19 cellular contexts compared by ENCODE assay signal in genomic region chr5:39638803-39639202, GRCh38.
DNase-seq lines count a peak whose midpoint lies in the region; ATAC-seq, FAIRE-seq and TF ChIP-seq lines count a peak whose summit lies in the region.
"Had no signal": no experiment of that assay in that cellular context is flagged by ENCODE, and none has a peak within 500 bp of the region (broad histone marks: within the 10 kb centered on the region; RNA-seq: fewer than 3 reads in every experiment).

No MANE protein-coding gene starts in this region.

- H3K4me3 ChIP-seq in A549: no peak overlapping the region
- H3K4me3 ChIP-seq in RWPE2 (ENCODE audit: severe bottlenecking): no peak overlapping the region
- H3K4me3 ChIP-seq in foreskin fibroblast (ENCODE audit: low read depth in 1 of 2, low read length in 2 of 2): no peak overlapping the region
- H3K4me3 ChIP-seq: SJCRH30 had no signal

- H3K27me3 ChIP-seq in RWPE2 (ENCODE audit: insufficient read depth, poor library complexity, severe bottlenecking): no peaks in the 10 kb centered on the region

- ATAC-seq in A549 (no peak), RWPE2 (ENCODE audit: low read depth) (peak; percentile 48; the same call in 2 of the 3 replicates), HG02588 (IDR thresholded peaks at IDR 0.05; ENCODE audit: unreplicated experiment) (no peak), HG03135 (IDR thresholded peaks at IDR 0.05; ENCODE audit: unreplicated experiment) (no peak), GM21576 (IDR thresholded peaks at IDR 0.05; ENCODE audit: unreplicated experiment) (no peak)

- POLR2A ChIA-PET in A549 (lab: Yijun Ruan, JAX): no interaction called here

- no peaks in the 10 kb centered on the region for H3K36me3 ChIP-seq in RWPE2 (ENCODE audit: low read depth)
- H3K36me3 ChIP-seq: SJCRH30 had no signal

- TF ChIP-seq RAD21 in A549 (conservative IDR thresholded peaks at IDR 0.05 in 1 of 2, IDR thresholded peaks at IDR 0.05 in 1 of 2): no peak

- H3K27ac ChIP-seq in A549: no peak overlapping the region
- H3K27ac ChIP-seq in RWPE2 (ENCODE audit: poor library complexity, severe bottlenecking): peak overlapping the region; percentile 70
- H3K27ac ChIP-seq: SJCRH30 had no signal

- no peak for TF ChIP-seq CTCF in A549 (IDR thresholded peaks at IDR 0.05)
- TF ChIP-seq CTCF in RWPE2 (IDR thresholded peaks at IDR 0.05; ENCODE audit: poor library complexity, severe bottlenecking): no peak
- TF ChIP-seq CTCF in foreskin fibroblast (IDR thresholded peaks at IDR 0.05; ENCODE audit: low read depth, low read length): no peak

- TF ChIP-seq EP300 in A549 (IDR thresholded peaks at IDR 0.05): no peak

- CTCF ChIA-PET in A549 (lab: Yijun Ruan, JAX): interaction anchor here (1.4 kb wide), 1 partner anchor 68 kb away, joined by 3 read pairs; no protein-coding TSS in a partner anchor

- no peak for FAIRE-seq in A549 (lab: Jason Lieb, UNC)
- FAIRE-seq: G401.6, GM12891 had no signal

- no peaks in the 10 kb centered on the region for H3K9me3 ChIP-seq in A549
- no peaks in the 10 kb centered on the region for H3K9me3 ChIP-seq in RWPE2 (ENCODE audit: severe bottlenecking)
- H3K9me3 ChIP-seq: Caco-2, SJCRH30 had no signal

- H3K4me1 ChIP-seq in A549 (peaks cover 5% of the 10 kb centered on the region), RWPE2 (ENCODE audit: insufficient read depth, poor library complexity, severe bottlenecking) (peaks cover 20% of the 10 kb centered on the region)
- H3K4me1 ChIP-seq: Caco-2, SJCRH30 had no signal

- DNase-seq in A549 (ENCODE audit: low read depth in 1 of 2, low spot score in 1 of 2) (no peak), HT-29 (ENCODE audit: low spot score) (peak; percentile 45), RWPE2 (ENCODE audit: low spot score) (no peak), foreskin fibroblast (peak; percentile 22 to 62), NCI-H446 (lab: John Stamatoyannopoulos, UW) (no peak)
- DNase-seq: AML-193, Caco-2, GOT3, NCI-H1048, NCI-H1694, NCI-H446 treated with DMSO at 0.1 percent for 48 hours, NCI-H82, RPMI8226, SJCRH30 had no signal

- no peak overlapping the region for H3K4me2 ChIP-seq in A549

- TF ChIP-seq POLR2A in A549 (IDR thresholded peaks at IDR 0.05; ENCODE audit: low read length): no peak

TF ChIP-seq in A549, 52 proteins besides CTCF, POLR2A, EP300 and RAD21:
- TF ChIP-seq KDM1A (IDR thresholded peaks at IDR 0.05; ENCODE audit: low read depth) (no peak), FOSL2 (IDR thresholded peaks at IDR 0.05) (no peak), FOSL2 (CRISPR knock-in tag; IDR thresholded peaks at IDR 0.05) (0 out of 2 replicates have a peak, but pooled peaks have one; percentile 10)

Comparison
In these comparisons a context has a peak if more than half of its experiments do, and no peak if none do; other contexts are left out.
1. DNase-seq: peak in HT-29 (single experiment) and foreskin fibroblast (2 of 2); none in A549 (0 of 2), RWPE2 (single experiment) and NCI-H446 (0 of 2).